ENCODE assay signal across 22 cellular contexts in the genomic region with DNA sequence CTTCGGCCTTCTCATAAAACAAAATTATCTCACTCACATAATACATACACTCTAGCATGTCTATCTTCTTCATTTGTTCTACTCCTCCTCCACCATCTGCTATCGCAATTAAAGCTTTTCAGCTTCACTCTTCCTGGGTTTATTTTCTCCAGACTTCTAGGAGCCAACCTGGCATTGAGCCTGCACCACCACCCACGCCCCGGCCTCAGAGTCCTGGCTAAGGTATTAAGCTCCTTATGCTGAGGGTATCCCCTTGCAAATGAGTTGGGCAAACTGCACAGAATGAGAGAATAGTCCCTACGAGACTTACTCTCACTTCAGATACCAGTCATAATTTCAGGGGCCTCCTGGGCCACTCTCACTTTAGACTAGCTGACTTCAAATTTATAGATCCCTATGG.
A peak's percentile ranks its signal among the peaks of the same experiment; 100 is the strongest.
DNase-seq lines count a peak whose midpoint lies in the region; FAIRE-seq and TF ChIP-seq lines count a peak whose summit lies in the region.
"Had no signal": no experiment of that assay in that cellular context is flagged by ENCODE, and none has a peak within 500 bp of the region (broad histone marks: within the 10 kb centered on the region; RNA-seq: fewer than 3 reads in every experiment).

No MANE protein-coding gene starts in this region.

- WGBS in testis, 2 donors, result 57 to 69% methylated on average over 5 of the region's 5 CpGs

- intact Hi-C loops in testis (cut with DNase I; ENCODE audit: low total_unique reads), result no loop called here

- TF ChIP-seq POLR2A in H54 (IDR thresholded peaks at IDR 0.05; ENCODE audit: low read depth, low read length) (no peak), testis (IDR thresholded peaks at IDR 0.05) (no peak)

- no peaks in the 10 kb centered on the region for H3K36me3 ChIP-seq in testis (ENCODE audit: low read depth, missing control alignments)
- H3K36me3 ChIP-seq: BE2C, HAP-1 had no signal

- FAIRE-seq in H54 (lab: Jason Lieb, UNC), result no peak
- FAIRE-seq: A204.1, HTR-8/SVneo had no signal

- no peaks in the 10 kb centered on the region for H3K9me3 ChIP-seq in testis
- H3K9me3 ChIP-seq: BE2C, Caco-2, HAP-1, SK-N-SH had no signal

- no peaks in the 10 kb centered on the region for H3K27me3 ChIP-seq in testis
- H3K27me3 ChIP-seq: BE2C had no signal

- peak; percentile 72 for DNase-seq in D341Med (ENCODE audit: low spot score)
- peak; percentile 3 for DNase-seq in NCI-H1092 (lab: John Stamatoyannopoulos, UW)
- DNase-seq in NCI-H2171 treated with DMSO at 0.1 percent for 48 hours (lab: John Stamatoyannopoulos, UW), result peak; percentile 95
- peak; percentile 23 for DNase-seq in cerebellar cortex (ENCODE audit: low spot score)
- DNase-seq in COR-L47 (lab: John Stamatoyannopoulos, UW), result no peak
- DNase-seq in NCI-H146 (lab: John Stamatoyannopoulos, UW), result no peak
- no peak for DNase-seq in H54 (ENCODE audit: insufficient read length, low spot score)
- no peak for DNase-seq in testis
- DNase-seq: BE2C; Caco-2; CD4-positive, CD25-positive, alpha-beta regulatory T cell; Karpas-422; NCI-H1048; NCI-H187 treated with DMSO at 0.1 percent for 48 hours; NCI-H226; SHP77 treated with DMSO at 0.1 percent for 48 hours; SK-N-SH; T-helper 1 cell; T-helper 9 cell had no signal

- peak overlapping the region in 1 of 2 donors; percentile 2 for H3K4me3 ChIP-seq in testis
- H3K4me3 ChIP-seq: HAP-1 had no signal

- no peak for TF ChIP-seq CTCF in testis (IDR thresholded peaks at IDR 0.05)

- no peaks in the 10 kb centered on the region for H3K4me1 ChIP-seq in testis
- H3K4me1 ChIP-seq: BE2C, Caco-2, HAP-1 had no signal

- no peak overlapping the region for H3K27ac ChIP-seq in testis

Comparison
In these comparisons a context has a peak if more than half of its experiments do, and no peak if none do; other contexts are left out.
1. DNase-seq: peak in D341Med (single experiment), NCI-H1092 (single experiment), NCI-H2171 treated with DMSO at 0.1 percent for 48 hours (single experiment) and cerebellar cortex (single experiment); none in COR-L47 (single experiment), NCI-H146 (single experiment), H54 (single experiment) and testis (single experiment).